ENCODE assay signal across 22 cellular contexts in the genomic region with DNA sequence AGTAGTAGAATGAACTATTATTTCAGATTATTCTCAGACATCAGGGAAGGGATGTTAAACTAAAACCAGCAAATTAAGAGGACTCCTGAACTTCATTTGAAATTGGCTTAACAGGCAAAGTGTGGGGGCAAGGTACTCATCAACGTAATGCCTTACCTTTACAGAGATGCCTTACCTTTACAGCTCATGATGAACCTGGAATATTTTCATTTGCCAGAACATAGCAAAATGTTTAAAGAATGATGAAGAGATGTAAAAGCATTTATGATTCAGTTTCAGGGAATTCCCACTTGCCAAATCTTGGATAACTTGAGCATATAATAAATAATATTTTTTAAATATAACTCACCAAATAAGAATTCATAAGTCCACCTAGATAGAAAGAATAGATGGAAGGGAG.
"Had no signal": no experiment of that assay in that cellular context is flagged by ENCODE, and none has a peak within 500 bp of the region (broad histone marks: within the 10 kb centered on the region; RNA-seq: fewer than 3 reads in every experiment).

No MANE protein-coding gene starts in this region.

- H3K9me3 ChIP-seq: body of pancreas had no signal

- H3K27me3 ChIP-seq: body of pancreas had no signal

- ATAC-seq: activated CD8-positive, alpha-beta T cell treated with anti-CD3 and anti-CD28 coated beads for 36 hours; body of pancreas had no signal

- DNase-seq: activated CD4-positive, alpha-beta T cell treated with anti-CD3 and anti-CD28 coated beads, Interleukin-2, amount 10 ng/mL, durations not matched to agents 24 days and 14 days; activated CD4-positive, alpha-beta T cell treated with anti-CD3 and anti-CD28 coated beads, Interleukin-2, amount 50 U/mL, for 4 hours; activated CD8-positive, alpha-beta T cell treated with anti-CD3 and anti-CD28 coated beads for 36 hours; activated gamma-delta T cell; activated naive CD4-positive, alpha-beta T cell treated with Interleukin-2 at 50 U/mL for 16 hours; activated naive CD8-positive, alpha-beta T cell treated with anti-CD3 and anti-CD28 coated beads, Interleukin-2, amount 10 ng/mL, durations not matched to agents 7 days and 5 days; activated T-cell treated with anti-CD3 and anti-CD28 coated beads, Interleukin-2, amount 50 U/mL, for 1 hour; amygdala; body of pancreas; central memory CD4-positive, alpha-beta T cell; MM.1S; MV-4-11; NCI-H1092; NCI-H1436 treated with DMSO at 0.1 percent for 48 hours; NCI-H2029; NCI-H2227 treated with DMSO at 0.1 percent for 48 hours; NK-92 treated with Interleukin-12 subunit alpha and Interleukin-12 subunit beta, amount 100 ng/mL, for 24 hours; PC-9; Right ventricle myocardium superior had no signal

- H3K27ac ChIP-seq: body of pancreas, KMS-11, PC-9, RWPE1, SK-N-MC had no signal

- H3K4me1 ChIP-seq: body of pancreas had no signal

- H2AFZ ChIP-seq: PC-9 had no signal

- H3K9ac ChIP-seq: KMS-11 had no signal

- H3K4me3 ChIP-seq: body of pancreas, PC-9, SK-N-MC had no signal

- H3K4me2 ChIP-seq: KMS-11, PC-9 had no signal
